1 cellular context compared by ENCODE assay signal in the genomic region with DNA sequence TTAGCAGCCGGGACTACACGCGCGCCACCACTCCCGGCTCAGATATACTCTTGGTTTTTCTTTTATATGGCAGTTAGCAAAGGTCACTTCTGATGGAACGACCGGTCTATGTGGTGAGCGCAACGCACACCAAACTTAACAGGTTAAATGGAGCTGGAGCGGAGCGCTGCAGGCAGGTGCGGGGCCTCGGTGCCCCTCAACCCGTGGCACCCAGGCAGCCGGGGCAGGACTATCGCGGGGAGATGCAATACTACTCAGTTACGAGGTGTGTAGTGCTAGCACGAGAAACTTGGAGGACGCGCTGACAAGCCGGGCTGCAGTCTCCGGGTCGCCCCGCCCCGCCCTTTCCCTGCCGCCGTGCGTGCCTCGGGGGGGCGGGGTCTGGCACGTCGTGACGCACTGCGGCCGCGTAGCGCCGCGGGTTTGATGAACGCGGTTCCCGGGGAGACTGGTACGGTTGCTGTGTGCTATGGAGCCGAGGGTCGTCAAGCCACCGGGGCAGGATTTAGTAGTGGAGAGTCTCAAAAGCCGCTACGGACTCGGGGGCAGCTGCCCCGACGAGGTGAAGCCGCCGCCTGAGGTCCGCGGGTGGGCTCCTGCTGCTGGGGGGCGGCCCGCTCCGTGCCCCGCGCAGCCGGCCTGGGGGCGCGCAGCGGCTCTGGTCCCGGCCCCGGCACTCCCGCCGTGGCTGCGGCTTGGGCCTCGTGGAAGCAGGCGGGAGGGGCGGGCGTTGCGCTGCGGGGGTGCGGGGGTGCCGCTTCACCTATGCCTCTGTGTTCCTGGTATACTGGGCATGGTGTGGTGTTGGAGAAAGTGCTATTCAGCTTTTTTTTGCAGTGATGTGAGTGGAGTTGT.
A peak's percentile ranks its signal among the peaks of the same experiment; 100 is the strongest.
TF ChIP-seq lines count a peak whose summit lies in the region.

A gene with protein sequence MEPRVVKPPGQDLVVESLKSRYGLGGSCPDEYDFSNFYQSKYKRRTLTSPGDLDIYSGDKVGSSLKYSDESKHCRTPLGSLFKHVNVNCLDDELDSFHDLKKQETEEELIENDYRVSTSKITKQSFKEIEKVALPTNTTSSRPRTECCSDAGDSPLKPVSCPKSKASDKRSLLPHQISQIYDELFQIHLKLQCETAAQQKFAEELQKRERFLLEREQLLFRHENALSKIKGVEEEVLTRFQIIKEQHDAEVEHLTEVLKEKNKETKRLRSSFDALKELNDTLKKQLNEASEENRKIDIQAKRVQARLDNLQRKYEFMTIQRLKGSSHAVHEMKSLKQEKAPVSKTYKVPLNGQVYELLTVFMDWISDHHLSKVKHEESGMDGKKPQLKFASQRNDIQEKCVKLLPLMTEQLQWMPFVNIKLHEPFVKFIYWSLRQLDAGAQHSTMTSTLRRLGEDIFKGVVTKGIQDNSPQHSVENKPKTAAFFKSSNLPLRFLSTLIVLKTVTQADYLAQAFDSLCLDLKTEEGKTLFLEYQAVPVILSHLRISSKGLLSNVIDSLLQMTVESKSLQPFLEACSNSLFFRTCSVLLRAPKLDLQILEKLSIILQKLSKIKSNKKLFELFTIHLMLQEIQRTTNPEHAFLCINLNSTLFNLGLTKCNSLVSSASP (plus strand): TSS at position 418 of the 855 bp plus-strand sequence. CDS start 52 bp downstream, at position 470.

TF ChIP-seq in GM12878, 131 proteins besides CTCF, POLR2A, EP300 and RAD21 (continued from another document and continues in another):
- TF ChIP-seq CHD2 (IDR thresholded peaks at IDR 0.05; ENCODE audit: borderline replicate concordance, low read depth, low read length) (no peak), LARP7 (IDR thresholded peaks at IDR 0.05) (peak; percentile 79), BACH1 (IDR thresholded peaks at IDR 0.05; ENCODE audit: borderline replicate concordance) (peak; percentile 53), ASH2L (IDR thresholded peaks at IDR 0.05; ENCODE audit: borderline replicate concordance, low read depth) (0 out of 2 replicates have a peak, but pooled peaks have one; percentile 38), IKZF1 (conservative IDR thresholded peaks at IDR 0.05) (peak; percentile 78), NRF1 (conservative IDR thresholded peaks at IDR 0.05; ENCODE audit: low read depth, low read length) (no peak), GATAD2B (conservative IDR thresholded peaks at IDR 0.05; ENCODE audit: low read depth) (peak; percentile 87), CREB1 (IDR thresholded peaks at IDR 0.05; ENCODE audit: low read depth) (peak; percentile 88), CBX5 (IDR thresholded peaks at IDR 0.05; ENCODE audit: low read depth) (no peak), ZNF217 (IDR thresholded peaks at IDR 0.05) (peak; percentile 47; the same call in 1 of the 2 replicates), CREM (IDR thresholded peaks at IDR 0.05; ENCODE audit: low read depth) (peak; percentile 87), POLR2AphosphoS2 (IDR thresholded peaks at IDR 0.05; ENCODE audit: low read depth, low read length) (peak; percentile 75; the same call in 1 of the 2 replicates), TCF3 (IDR thresholded peaks at IDR 0.05; ENCODE audit: borderline replicate concordance, insufficient read depth, low read depth, low read length) (0 out of 2 replicates have a peak, but pooled peaks have one; percentile 12), POU2F2 (IDR thresholded peaks at IDR 0.05; ENCODE audit: borderline replicate concordance, low read depth, low read length) (0 out of 3 replicates have a peak, but pooled peaks have one; percentile 1), EGR1 (IDR thresholded peaks at IDR 0.05; ENCODE audit: borderline replicate concordance in 1 of 2, low read depth in 2 of 2, low read length in 2 of 2) (peak; percentile 5 to 93; a peak in 2 of 3 replicates), CBFB (IDR thresholded peaks at IDR 0.05; ENCODE audit: low read depth) (peak; percentile 43; the same call in 1 of the 2 replicates), RB1 (IDR thresholded peaks at IDR 0.05; ENCODE audit: borderline replicate concordance) (peak; percentile 63; the same call in 1 of the 2 replicates), MEF2A (IDR thresholded peaks at IDR 0.05; ENCODE audit: insufficient read depth, low read depth, low read length) (no peak), PML (IDR thresholded peaks at IDR 0.05; ENCODE audit: low read length) (peak; percentile 52; the same call in 1 of the 2 replicates), BHLHE40 (IDR thresholded peaks at IDR 0.05; ENCODE audit: borderline replicate concordance in 1 of 2, low read depth in 2 of 2, low read length in 1 of 2) (peak; percentile 51 to 74; a peak in 2 of 4 replicates), SIN3A (IDR thresholded peaks at IDR 0.05; ENCODE audit: low read depth, low read length) (peak; percentile 75; the same call in 1 of the 2 replicates), MXI1 (IDR thresholded peaks at IDR 0.05; ENCODE audit: low read depth, low read length) (peak; percentile 64), ZBED1 (IDR thresholded peaks at IDR 0.05; ENCODE audit: borderline replicate concordance) (peak; percentile 88), NR2F1 (conservative IDR thresholded peaks at IDR 0.05) (0 out of 2 replicates have a peak, but pooled peaks have one; percentile 50), DPF2 (IDR thresholded peaks at IDR 0.05) (peak; percentile 77; the same call in 1 of the 2 replicates)
- TF ChIP-seq, protein P1, sequence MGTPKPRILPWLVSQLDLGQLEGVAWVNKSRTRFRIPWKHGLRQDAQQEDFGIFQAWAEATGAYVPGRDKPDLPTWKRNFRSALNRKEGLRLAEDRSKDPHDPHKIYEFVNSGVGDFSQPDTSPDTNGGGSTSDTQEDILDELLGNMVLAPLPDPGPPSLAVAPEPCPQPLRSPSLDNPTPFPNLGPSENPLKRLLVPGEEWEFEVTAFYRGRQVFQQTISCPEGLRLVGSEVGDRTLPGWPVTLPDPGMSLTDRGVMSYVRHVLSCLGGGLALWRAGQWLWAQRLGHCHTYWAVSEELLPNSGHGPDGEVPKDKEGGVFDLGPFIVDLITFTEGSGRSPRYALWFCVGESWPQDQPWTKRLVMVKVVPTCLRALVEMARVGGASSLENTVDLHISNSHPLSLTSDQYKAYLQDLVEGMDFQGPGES (IDR thresholded peaks at IDR 0.05) = no peak
- TF ChIP-seq, protein P2, sequence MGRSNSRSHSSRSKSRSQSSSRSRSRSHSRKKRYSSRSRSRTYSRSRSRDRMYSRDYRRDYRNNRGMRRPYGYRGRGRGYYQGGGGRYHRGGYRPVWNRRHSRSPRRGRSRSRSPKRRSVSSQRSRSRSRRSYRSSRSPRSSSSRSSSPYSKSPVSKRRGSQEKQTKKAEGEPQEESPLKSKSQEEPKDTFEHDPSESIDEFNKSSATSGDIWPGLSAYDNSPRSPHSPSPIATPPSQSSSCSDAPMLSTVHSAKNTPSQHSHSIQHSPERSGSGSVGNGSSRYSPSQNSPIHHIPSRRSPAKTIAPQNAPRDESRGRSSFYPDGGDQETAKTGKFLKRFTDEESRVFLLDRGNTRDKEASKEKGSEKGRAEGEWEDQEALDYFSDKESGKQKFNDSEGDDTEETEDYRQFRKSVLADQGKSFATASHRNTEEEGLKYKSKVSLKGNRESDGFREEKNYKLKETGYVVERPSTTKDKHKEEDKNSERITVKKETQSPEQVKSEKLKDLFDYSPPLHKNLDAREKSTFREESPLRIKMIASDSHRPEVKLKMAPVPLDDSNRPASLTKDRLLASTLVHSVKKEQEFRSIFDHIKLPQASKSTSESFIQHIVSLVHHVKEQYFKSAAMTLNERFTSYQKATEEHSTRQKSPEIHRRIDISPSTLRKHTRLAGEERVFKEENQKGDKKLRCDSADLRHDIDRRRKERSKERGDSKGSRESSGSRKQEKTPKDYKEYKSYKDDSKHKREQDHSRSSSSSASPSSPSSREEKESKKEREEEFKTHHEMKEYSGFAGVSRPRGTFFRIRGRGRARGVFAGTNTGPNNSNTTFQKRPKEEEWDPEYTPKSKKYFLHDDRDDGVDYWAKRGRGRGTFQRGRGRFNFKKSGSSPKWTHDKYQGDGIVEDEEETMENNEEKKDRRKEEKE (IDR thresholded peaks at IDR 0.05) = peak; percentile 51; the same call in 1 of the 2 replicates
- TF ChIP-seq, protein P3, sequence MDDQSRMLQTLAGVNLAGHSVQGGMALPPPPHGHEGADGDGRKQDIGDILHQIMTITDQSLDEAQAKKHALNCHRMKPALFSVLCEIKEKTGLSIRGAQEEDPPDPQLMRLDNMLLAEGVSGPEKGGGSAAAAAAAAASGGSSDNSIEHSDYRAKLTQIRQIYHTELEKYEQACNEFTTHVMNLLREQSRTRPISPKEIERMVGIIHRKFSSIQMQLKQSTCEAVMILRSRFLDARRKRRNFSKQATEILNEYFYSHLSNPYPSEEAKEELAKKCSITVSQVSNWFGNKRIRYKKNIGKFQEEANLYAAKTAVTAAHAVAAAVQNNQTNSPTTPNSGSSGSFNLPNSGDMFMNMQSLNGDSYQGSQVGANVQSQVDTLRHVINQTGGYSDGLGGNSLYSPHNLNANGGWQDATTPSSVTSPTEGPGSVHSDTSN (IDR thresholded peaks at IDR 0.05; ENCODE audit: insufficient replicate concordance, low read depth, low read length) = no peak
- TF ChIP-seq, protein P4, sequence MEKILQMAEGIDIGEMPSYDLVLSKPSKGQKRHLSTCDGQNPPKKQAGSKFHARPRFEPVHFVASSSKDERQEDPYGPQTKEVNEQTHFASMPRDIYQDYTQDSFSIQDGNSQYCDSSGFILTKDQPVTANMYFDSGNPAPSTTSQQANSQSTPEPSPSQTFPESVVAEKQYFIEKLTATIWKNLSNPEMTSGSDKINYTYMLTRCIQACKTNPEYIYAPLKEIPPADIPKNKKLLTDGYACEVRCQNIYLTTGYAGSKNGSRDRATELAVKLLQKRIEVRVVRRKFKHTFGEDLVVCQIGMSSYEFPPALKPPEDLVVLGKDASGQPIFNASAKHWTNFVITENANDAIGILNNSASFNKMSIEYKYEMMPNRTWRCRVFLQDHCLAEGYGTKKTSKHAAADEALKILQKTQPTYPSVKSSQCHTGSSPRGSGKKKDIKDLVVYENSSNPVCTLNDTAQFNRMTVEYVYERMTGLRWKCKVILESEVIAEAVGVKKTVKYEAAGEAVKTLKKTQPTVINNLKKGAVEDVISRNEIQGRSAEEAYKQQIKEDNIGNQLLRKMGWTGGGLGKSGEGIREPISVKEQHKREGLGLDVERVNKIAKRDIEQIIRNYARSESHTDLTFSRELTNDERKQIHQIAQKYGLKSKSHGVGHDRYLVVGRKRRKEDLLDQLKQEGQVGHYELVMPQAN (conservative IDR thresholded peaks at IDR 0.05) = peak; percentile 87
- TF ChIP-seq, protein P5, sequence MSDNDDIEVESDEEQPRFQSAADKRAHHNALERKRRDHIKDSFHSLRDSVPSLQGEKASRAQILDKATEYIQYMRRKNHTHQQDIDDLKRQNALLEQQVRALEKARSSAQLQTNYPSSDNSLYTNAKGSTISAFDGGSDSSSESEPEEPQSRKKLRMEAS (IDR thresholded peaks at IDR 0.05; ENCODE audit: low read depth, low read length) = peak; percentile 80
- TF ChIP-seq, protein P6, sequence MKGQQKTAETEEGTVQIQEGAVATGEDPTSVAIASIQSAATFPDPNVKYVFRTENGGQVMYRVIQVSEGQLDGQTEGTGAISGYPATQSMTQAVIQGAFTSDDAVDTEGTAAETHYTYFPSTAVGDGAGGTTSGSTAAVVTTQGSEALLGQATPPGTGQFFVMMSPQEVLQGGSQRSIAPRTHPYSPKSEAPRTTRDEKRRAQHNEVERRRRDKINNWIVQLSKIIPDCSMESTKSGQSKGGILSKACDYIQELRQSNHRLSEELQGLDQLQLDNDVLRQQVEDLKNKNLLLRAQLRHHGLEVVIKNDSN (IDR thresholded peaks at IDR 0.05; ENCODE audit: borderline replicate concordance, extremely low read length, insufficient read depth, low read depth, low read length) = no peak
- TF ChIP-seq, protein P7, sequence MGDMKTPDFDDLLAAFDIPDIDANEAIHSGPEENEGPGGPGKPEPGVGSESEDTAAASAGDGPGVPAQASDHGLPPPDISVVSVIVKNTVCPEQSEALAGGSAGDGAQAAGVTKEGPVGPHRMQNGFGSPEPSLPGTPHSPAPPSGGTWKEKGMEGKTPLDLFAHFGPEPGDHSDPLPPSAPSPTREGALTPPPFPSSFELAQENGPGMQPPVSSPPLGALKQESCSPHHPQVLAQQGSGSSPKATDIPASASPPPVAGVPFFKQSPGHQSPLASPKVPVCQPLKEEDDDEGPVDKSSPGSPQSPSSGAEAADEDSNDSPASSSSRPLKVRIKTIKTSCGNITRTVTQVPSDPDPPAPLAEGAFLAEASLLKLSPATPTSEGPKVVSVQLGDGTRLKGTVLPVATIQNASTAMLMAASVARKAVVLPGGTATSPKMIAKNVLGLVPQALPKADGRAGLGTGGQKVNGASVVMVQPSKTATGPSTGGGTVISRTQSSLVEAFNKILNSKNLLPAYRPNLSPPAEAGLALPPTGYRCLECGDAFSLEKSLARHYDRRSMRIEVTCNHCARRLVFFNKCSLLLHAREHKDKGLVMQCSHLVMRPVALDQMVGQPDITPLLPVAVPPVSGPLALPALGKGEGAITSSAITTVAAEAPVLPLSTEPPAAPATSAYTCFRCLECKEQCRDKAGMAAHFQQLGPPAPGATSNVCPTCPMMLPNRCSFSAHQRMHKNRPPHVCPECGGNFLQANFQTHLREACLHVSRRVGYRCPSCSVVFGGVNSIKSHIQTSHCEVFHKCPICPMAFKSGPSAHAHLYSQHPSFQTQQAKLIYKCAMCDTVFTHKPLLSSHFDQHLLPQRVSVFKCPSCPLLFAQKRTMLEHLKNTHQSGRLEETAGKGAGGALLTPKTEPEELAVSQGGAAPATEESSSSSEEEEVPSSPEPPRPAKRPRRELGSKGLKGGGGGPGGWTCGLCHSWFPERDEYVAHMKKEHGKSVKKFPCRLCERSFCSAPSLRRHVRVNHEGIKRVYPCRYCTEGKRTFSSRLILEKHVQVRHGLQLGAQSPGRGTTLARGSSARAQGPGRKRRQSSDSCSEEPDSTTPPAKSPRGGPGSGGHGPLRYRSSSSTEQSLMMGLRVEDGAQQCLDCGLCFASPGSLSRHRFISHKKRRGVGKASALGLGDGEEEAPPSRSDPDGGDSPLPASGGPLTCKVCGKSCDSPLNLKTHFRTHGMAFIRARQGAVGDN (IDR thresholded peaks at IDR 0.05) = peak; percentile 80
- TF ChIP-seq, protein P8, sequence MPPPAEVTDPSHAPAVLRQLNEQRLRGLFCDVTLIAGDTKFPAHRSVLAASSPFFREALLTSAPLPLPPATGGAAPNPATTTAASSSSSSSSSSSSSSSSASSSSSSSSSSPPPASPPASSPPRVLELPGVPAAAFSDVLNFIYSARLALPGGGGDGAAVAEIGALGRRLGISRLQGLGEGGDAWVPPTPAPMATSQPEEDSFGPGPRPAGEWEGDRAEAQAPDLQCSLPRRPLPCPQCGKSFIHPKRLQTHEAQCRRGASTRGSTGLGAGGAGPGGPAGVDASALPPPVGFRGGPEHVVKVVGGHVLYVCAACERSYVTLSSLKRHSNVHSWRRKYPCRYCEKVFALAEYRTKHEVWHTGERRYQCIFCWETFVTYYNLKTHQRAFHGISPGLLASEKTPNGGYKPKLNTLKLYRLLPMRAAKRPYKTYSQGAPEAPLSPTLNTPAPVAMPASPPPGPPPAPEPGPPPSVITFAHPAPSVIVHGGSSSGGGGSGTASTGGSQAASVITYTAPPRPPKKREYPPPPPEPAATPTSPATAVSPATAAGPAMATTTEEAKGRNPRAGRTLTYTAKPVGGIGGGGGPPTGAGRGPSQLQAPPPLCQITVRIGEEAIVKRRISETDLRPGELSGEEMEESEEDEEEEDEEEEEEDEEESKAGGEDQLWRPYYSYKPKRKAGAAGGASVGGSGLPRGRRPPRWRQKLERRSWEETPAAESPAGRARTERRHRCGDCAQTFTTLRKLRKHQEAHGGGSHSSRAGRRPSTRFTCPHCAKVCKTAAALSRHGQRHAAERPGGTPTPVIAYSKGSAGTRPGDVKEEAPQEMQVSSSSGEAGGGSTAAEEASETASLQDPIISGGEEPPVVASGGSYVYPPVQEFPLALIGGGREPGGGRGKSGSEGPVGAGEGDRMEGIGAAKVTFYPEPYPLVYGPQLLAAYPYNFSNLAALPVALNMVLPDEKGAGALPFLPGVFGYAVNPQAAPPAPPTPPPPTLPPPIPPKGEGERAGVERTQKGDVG (CRISPR knock-in tag; IDR thresholded peaks at IDR 0.05) = no peak
